11 cellular contexts compared by ENCODE assay signal in genomic region chr15:33722005-33722672, GRCh38.
DNase-seq lines count a peak whose midpoint lies in the region; ATAC-seq and TF ChIP-seq lines count a peak whose summit lies in the region.
"Had no signal": no experiment of that assay in that cellular context is flagged by ENCODE, and none has a peak within 500 bp of the region (broad histone marks: within the 10 kb centered on the region; RNA-seq: fewer than 3 reads in every experiment).

No MANE protein-coding gene starts in this region.

- no peak overlapping the region for H3K4me3 ChIP-seq in AG10803 (ENCODE audit: low read length)
- H3K4me3 ChIP-seq in astrocyte of the spinal cord (ENCODE audit: low read depth, low read length), result no peak overlapping the region
- H3K4me3 ChIP-seq in psoas muscle, result no peak overlapping the region

- no peaks in the 10 kb centered on the region for H3K4me1 ChIP-seq in psoas muscle
- H3K4me1 ChIP-seq: parathyroid adenoma had no signal

- intact Hi-C loops in psoas muscle (cut with DNase I), result no loop called here

- 59 to 71% (median 64%) methylated on average over 2 of the region's 2 CpGs for WGBS in psoas muscle, 3 donors

- peaks cover 0 to 2% (median 0%) of the 10 kb centered on the region in 3 donors for H3K27me3 ChIP-seq in psoas muscle (ENCODE audit: insufficient read depth in 3 of 3, low read length in 2 of 3)

- no peak overlapping the region for H3K27ac ChIP-seq in psoas muscle
- H3K27ac ChIP-seq: C4-2B, parathyroid adenoma, VCaP had no signal

- in situ Hi-C loops in astrocyte of the spinal cord (cut with HindIII; ENCODE audit: low sequenced_read_pairs), result no loop called here

- TF ChIP-seq CTCF in AG10803 (conservative IDR thresholded peaks at IDR 0.05; ENCODE audit: low read length), result no peak
- no peak for TF ChIP-seq CTCF in astrocyte of the spinal cord (IDR thresholded peaks at IDR 0.05; ENCODE audit: low read depth, low read length)
- no peak for TF ChIP-seq CTCF in psoas muscle (IDR thresholded peaks at IDR 0.05)

- ATAC-seq in GM19452 (IDR thresholded peaks at IDR 0.05; ENCODE audit: unreplicated experiment) (peak; percentile 89), HG03460 (IDR thresholded peaks at IDR 0.05; ENCODE audit: unreplicated experiment) (peak; percentile 85), psoas muscle (no peak)

- peaks cover 0 to 18% of the 10 kb centered on the region in 2 donors for H3K36me3 ChIP-seq in psoas muscle (ENCODE audit: insufficient read depth in 1 of 2, low read depth in 1 of 2)

- H3K9me3 ChIP-seq in psoas muscle, result no peaks in the 10 kb centered on the region

- DNase-seq in AG10803 (ENCODE audit: low read depth) (peak; percentile 30), astrocyte of the spinal cord (ENCODE audit: low read depth, low spot score) (peak; percentile 36), dedifferentiated amniotic fluid mesenchymal stem cell (ENCODE audit: extremely low spot score) (no peak), psoas muscle (no peak), NCI-H2107 treated with DMSO at 0.1 percent for 48 hours (lab: John Stamatoyannopoulos, UW; ENCODE audit: unreplicated experiment) (no peak), activated gamma-delta T cell (lab: John Stamatoyannopoulos, UW) (no peak)

Comparison
In these comparisons a context has a peak if more than half of its experiments do, and no peak if none do; other contexts are left out.
1. DNase-seq: peak in AG10803 (single experiment) and astrocyte of the spinal cord (single experiment); none in dedifferentiated amniotic fluid mesenchymal stem cell (single experiment), psoas muscle (0 of 2), NCI-H2107 treated with DMSO at 0.1 percent for 48 hours (single experiment) and activated gamma-delta T cell (single experiment).
2. ATAC-seq: peak in GM19452 (single experiment) and HG03460 (single experiment); none in psoas muscle (0 of 4).